10 cellular contexts compared by ENCODE assay signal in the genomic region with DNA sequence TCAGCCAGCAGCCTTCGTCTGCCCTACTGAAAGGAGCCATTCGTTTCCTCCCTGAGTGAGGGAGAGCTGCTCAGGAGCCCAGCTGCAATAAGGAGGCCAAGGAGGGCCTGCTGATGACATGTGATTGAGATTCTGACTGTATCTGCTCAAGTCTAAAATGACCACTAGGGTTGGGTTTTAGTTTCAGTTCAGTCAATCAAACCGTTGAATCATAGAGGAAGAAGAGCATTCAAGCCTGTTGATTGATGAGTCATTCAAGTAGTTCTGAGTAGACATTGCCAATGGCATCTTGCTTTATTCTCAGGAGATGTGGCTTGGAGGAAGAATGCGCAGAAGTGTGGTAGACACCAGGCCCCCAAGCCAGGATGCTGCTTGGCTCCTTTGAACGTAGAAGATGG. TPM values are rescaled to one million over a fixed set of nuclear protein-coding genes. Genes with fewer than 3 reads are reported as not detected.
DNase-seq lines count a peak whose midpoint lies in the region; ATAC-seq, FAIRE-seq and TF ChIP-seq lines count a peak whose summit lies in the region.
"Had no signal": no experiment of that assay in that cellular context is flagged by ENCODE, and none has a peak within 500 bp of the region (broad histone marks: within the 10 kb centered on the region; RNA-seq: fewer than 3 reads in every experiment).

No MANE protein-coding gene starts in this region.

- no peak overlapping the region for H2AFZ ChIP-seq in HepG2 (ENCODE audit: low read length)

- 83% methylated on average over 5 of the region's 5 CpGs for WGBS in HepG2 (ENCODE audit: low lambda C conversion rate)
- 77 to 87% (median 80%) methylated on average over 5 of the region's 5 CpGs for WGBS in stomach, 5 donors

- DNase-seq in GM12865 (ENCODE audit: low read depth) (peak; percentile 83), HT1080 (ENCODE audit: low read depth) (peak; percentile 75), dermis blood vessel endothelial cell (peak; percentile 9), HepG2 (ENCODE audit: low spot score) (no peak), stomach (no peak), NCI-H1092 (lab: John Stamatoyannopoulos, UW) (no peak)
- no peak for DNase-seq in activated CD4-positive, alpha-beta T cell treated with anti-CD3 and anti-CD28 coated beads for 1 hour
- DNase-seq: IMR-90 had no signal

- no peak overlapping the region; the same call in 1 of the 2 replicates for H3K4me2 ChIP-seq in HepG2 (ENCODE audit: low read depth, low read length)

- ATAC-seq in GM21381 (IDR thresholded peaks at IDR 0.05; ENCODE audit: unreplicated experiment) (peak; percentile 79), HepG2 (no peak)

- TF ChIP-seq EP300 in HepG2 (IDR thresholded peaks at IDR 0.05; ENCODE audit: low read depth in 2 of 2, low read length in 2 of 2) (no peak), HepG2 (CRISPR knock-in tag; IDR thresholded peaks at IDR 0.05; ENCODE audit: borderline replicate concordance) (no peak), stomach (IDR thresholded peaks at IDR 0.05) (no peak)

- in situ Hi-C loops in HepG2 (cut with HindIII; ENCODE audit: extremely low pct_ligation_motif_present, low pct_unique_long_range_greater_than_20kb) = no loop called here

- POLR2A ChIA-PET in HepG2 (lab: Yijun Ruan, JAX) = no interaction called here

- TF ChIP-seq CTCF in GM12865 (IDR thresholded peaks at IDR 0.05; ENCODE audit: insufficient read depth, low read depth, low read length, missing control alignments) (peak; percentile 26), HepG2 (CRISPR knock-in tag; IDR thresholded peaks at IDR 0.05) (no peak), stomach (IDR thresholded peaks at IDR 0.05) (no peak)

- intact Hi-C loops in HepG2 (cut with micrococcal nuclease; ENCODE audit: unreplicated experiment) (no loop called here), stomach (cut with DNase I; ENCODE audit: low total_unique reads) (no loop called here)

- H3K27me3 ChIP-seq in HepG2 (ENCODE audit: control insufficient read depth in 1 of 2, insufficient read depth in 2 of 2, low read length in 2 of 2) (peaks cover 0 to 15% of the 10 kb centered on the region in 2 experiments; a peak in 2 of 5 replicates), stomach (no peaks in the 10 kb centered on the region)

- H4K20me1 ChIP-seq in HepG2 (ENCODE audit: insufficient read depth, low read length) = no peaks in the 10 kb centered on the region

- H3K27ac ChIP-seq in HepG2 (ENCODE audit: extremely low read length, insufficient read depth, low read length) (no peak overlapping the region), stomach (no peak overlapping the region)

- TF ChIP-seq POLR2A in HepG2 (IDR thresholded peaks at IDR 0.05; ENCODE audit: insufficient read depth in 1 of 2, low read depth in 2 of 2, low read length in 2 of 2) = no peak
- no peak for TF ChIP-seq POLR2A in stomach (IDR thresholded peaks at IDR 0.05)

- H3K4me1 ChIP-seq in HepG2 (ENCODE audit: insufficient read depth, low read length) (0 out of 2 replicates have a peak, but pooled peaks cover 5% of the 10 kb centered on the region), stomach (no peaks in the 10 kb centered on the region)

- no peaks in the 10 kb centered on the region for H3K79me2 ChIP-seq in HepG2 (ENCODE audit: insufficient read depth, low read length)

- H3K4me3 ChIP-seq in GM12865 (ENCODE audit: low read depth, low read length) = no peak overlapping the region
- no peak overlapping the region for H3K4me3 ChIP-seq in HepG2 (replicated peaks in 1 of 3; ENCODE audit: insufficient read depth in 1 of 3, low read depth in 2 of 3, low read length in 3 of 3)
- no peak overlapping the region for H3K4me3 ChIP-seq in stomach

- H3K9me3 ChIP-seq in HepG2 (ENCODE audit: low read length) (no peaks in the 10 kb centered on the region), stomach (no peaks in the 10 kb centered on the region)

- no TSS peak for BruUV-seq in HepG2 (replicated peaks; lab: Mats Ljungman, UMichigan)

- TF ChIP-seq RAD21 in HepG2 (CRISPR knock-in tag; IDR thresholded peaks at IDR 0.05) = no peak

- CTCF ChIA-PET in HepG2 (lab: Yijun Ruan, JAX; ENCODE audit: low intra/inter-chr PET ratio, low total read pairs) = no interaction called here

- no peaks in the 10 kb centered on the region for H3K36me3 ChIP-seq in HepG2 (replicated peaks in 1 of 2; ENCODE audit: control insufficient read depth in 1 of 2, insufficient read depth in 2 of 2, low read length in 2 of 2)
- no peaks in the 10 kb centered on the region for H3K36me3 ChIP-seq in stomach

- no peak overlapping the region for H3K9ac ChIP-seq in HepG2 (ENCODE audit: insufficient read depth, low read depth, low read length)

- no peak for FAIRE-seq in HepG2 (lab: Jason Lieb, UNC)
- FAIRE-seq: colon had no signal

TF ChIP-seq in HepG2, 621 proteins besides CTCF, POLR2A, EP300 and RAD21:
- TF ChIP-seq, protein P1, sequence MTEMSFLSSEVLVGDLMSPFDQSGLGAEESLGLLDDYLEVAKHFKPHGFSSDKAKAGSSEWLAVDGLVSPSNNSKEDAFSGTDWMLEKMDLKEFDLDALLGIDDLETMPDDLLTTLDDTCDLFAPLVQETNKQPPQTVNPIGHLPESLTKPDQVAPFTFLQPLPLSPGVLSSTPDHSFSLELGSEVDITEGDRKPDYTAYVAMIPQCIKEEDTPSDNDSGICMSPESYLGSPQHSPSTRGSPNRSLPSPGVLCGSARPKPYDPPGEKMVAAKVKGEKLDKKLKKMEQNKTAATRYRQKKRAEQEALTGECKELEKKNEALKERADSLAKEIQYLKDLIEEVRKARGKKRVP (CRISPR knock-in tag; IDR thresholded peaks at IDR 0.05) = 0 out of 4 replicates have a peak, but pooled peaks of 1 of the 2 experiments have one; percentile 28
- TF ChIP-seq ZNF816 (CRISPR knock-in tag; IDR thresholded peaks at IDR 0.05; ENCODE audit: borderline replicate concordance) = no peak

RNA-seq across cellular contexts. Expression of gene BCL2L11, which starts 19.9 kb away (rescaled TPM):
- 2.5 and 5.4 TPM in 2 replicates for total RNA-seq in HT1080 (2014; rRNA removed; shearing (Covaris generic))
- polyA plus RNA-seq in HT1080 (2015; cell fraction: cytosol; rRNA removed) = 4.8 and 6.9 TPM in 2 replicates
- polyA plus RNA-seq in HT1080 (2015; cell fraction: nucleus; rRNA removed) = 4.6 and 5.5 TPM in 2 replicates
- total RNA-seq in dermis blood vessel endothelial cell (18.9 and 27.3 TPM in 2 replicates), HepG2 (2016; rRNA removed; fragmentation: Illumina TruSeq; extraction: Trizol) (9.7 and 9.9 TPM in 2 replicates), stomach (10 to 100 TPM in 3 of 5 donors, 1 to 10 TPM in 1, under 1 TPM in 1; 0.29 to 41.2 (median 16.2) TPM)
- total RNA-seq in HepG2 (2016; cell fraction: cytosol; rRNA removed; fragmentation: Illumina TruSeq; extraction: Trizol; ENCODE audit: low read depth) = 1.5 and 4.5 TPM in 2 replicates
- 6.4 and 9.7 TPM in 2 replicates for total RNA-seq in HepG2 (2016; cell fraction: insoluble cytoplasmic fraction; rRNA removed; fragmentation: Illumina TruSeq; extraction: Trizol)
- 6.9 and 7.6 TPM in 2 replicates for total RNA-seq in HepG2 (2016; cell fraction: membrane; rRNA removed; fragmentation: Illumina TruSeq; extraction: Trizol)
- 22.7 and 24.2 TPM in 2 replicates for total RNA-seq in HepG2 (2016; cell fraction: nucleus; rRNA removed; fragmentation: Illumina TruSeq; extraction: Trizol)
- polyA plus RNA-seq in HepG2 (2011; rRNA removed) (6.1 and 6.4 TPM in 2 replicates), stomach (1 to 10 TPM; 4.3 to 4.9 (median 4.6) TPM)
- polyA plus RNA-seq in HepG2 (2011; cell fraction: cytosol; rRNA removed) = 3.7 and 5.7 TPM in 2 replicates
- polyA plus RNA-seq in HepG2 (2011; cell fraction: nucleus; rRNA removed) = 9.5 and 16.1 TPM in 2 replicates
- polyA plus RNA-seq in HepG2 (2012) = 11.6 and 12.0 TPM in 2 replicates
- polyA plus RNA-seq in HepG2 (2016; cell fraction: cytosol; fragmentation: Illumina TruSeq; extraction: Trizol; ENCODE audit: low read depth) = 1.6 and 2.1 TPM in 2 replicates
- 9.9 and 10.8 TPM in 2 replicates for polyA plus RNA-seq in HepG2 (2016; cell fraction: insoluble cytoplasmic fraction; fragmentation: Illumina TruSeq; extraction: Trizol; ENCODE audit: low read depth)
- polyA plus RNA-seq in HepG2 (2016; cell fraction: membrane; fragmentation: Illumina TruSeq; extraction: Trizol; ENCODE audit: low read depth) = 3.1 and 3.8 TPM in 2 replicates
- 22.4 and 23.3 TPM in 2 replicates for polyA plus RNA-seq in HepG2 (2016; cell fraction: nucleus; fragmentation: Illumina TruSeq; extraction: Trizol; ENCODE audit: insufficient read depth, low read depth)
- polyA minus RNA-seq in HepG2 (2011; rRNA and poly(A)+ RNA removed; ENCODE audit: low replicate concordance) = 7.4 and 11.0 TPM in 2 replicates
- 6.5 and 6.6 TPM in 2 replicates for polyA minus RNA-seq in HepG2 (2011; cell fraction: cytosol; rRNA and poly(A)+ RNA removed)
- 24.2 and 24.5 TPM in 2 replicates for polyA minus RNA-seq in HepG2 (2011; cell fraction: nucleus; rRNA and poly(A)+ RNA removed)

Comparison
In these comparisons a context has a peak if more than half of its experiments do, and no peak if none do; other contexts are left out.
1. DNase-seq: peak in GM12865 (single experiment), HT1080 (single experiment) and dermis blood vessel endothelial cell (single experiment); none in HepG2 (single experiment), stomach (single experiment), activated CD4-positive, alpha-beta T cell treated with anti-CD3 and anti-CD28 coated beads for 1 hour (single experiment) and NCI-H1092 (single experiment).